In the genomic region with DNA sequence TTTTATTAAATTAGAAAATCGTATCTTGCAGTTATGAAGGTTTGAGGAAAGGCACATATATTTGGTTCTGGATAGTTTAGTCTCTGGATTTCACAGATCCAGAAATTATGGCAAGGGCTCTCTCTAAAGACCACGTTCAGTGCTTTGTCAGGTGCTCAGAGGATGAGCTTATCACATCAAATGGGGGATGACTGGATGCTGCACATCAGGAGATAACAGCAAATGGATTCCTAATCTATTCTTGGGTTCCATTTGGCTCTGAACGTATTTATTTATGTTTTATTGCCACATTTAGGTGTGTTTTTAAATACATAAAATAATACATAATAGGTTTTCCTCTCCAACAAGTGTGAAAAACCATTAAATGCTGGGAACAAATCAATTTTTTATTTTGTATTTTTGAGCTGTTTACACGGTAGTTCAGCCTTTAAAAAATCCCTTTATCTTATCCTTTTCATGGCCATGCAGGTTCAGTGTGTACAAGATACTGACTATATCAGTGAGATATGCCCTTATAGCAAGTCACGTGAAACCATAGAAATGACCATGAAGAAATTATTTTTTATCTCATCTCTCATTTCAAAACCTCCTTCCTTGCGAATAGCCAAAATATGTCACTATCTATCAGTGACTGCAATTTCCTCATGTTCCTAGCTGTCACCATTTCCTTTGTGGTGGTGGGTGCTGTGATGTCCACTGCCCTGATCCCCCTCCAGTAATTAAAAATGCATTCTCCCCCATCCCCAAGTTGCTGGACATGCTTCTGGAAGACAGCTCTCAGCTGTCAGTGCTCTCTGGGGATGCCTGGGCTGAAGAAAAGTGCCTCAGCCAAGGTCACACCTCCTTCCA, we compare ENCODE assay signal across 18 cellular contexts. TPM values are rescaled to one million over a fixed set of nuclear protein-coding genes. Genes with fewer than 3 reads are reported as not detected.
DNase-seq lines count a peak whose midpoint lies in the region; ATAC-seq and TF ChIP-seq lines count a peak whose summit lies in the region.
"Had no signal": no experiment of that assay in that cellular context is flagged by ENCODE, and none has a peak within 500 bp of the region (broad histone marks: within the 10 kb centered on the region; RNA-seq: fewer than 3 reads in every experiment).

No MANE protein-coding gene starts in this region.

- no peaks in the 10 kb centered on the region for H3K36me3 ChIP-seq in SJCRH30
- H3K36me3 ChIP-seq: HAP-1 had no signal

- H3K27me3 Mint-ChIP-seq in glutamatergic neuron (ENCODE audit: unreplicated experiment) (peaks cover 2% of the 10 kb centered on the region), type B pancreatic cell (peaks cover 15% of the 10 kb centered on the region)
- H3K27me3 Mint-ChIP-seq: CD4-positive, alpha-beta T cell had no signal

- no peak for ATAC-seq in activated naive CD4-positive, alpha-beta T cell treated with anti-CD3 and anti-CD28 coated beads, Interleukin-2, amount 50 U/mL, for 72 hours
- ATAC-seq in HG03159 (IDR thresholded peaks at IDR 0.05; ENCODE audit: unreplicated experiment), result no peak

- TF ChIP-seq CTCF in glutamatergic neuron (IDR thresholded peaks at IDR 0.05; ENCODE audit: partially characterized antibody, unreplicated experiment) (no peak), type B pancreatic cell (conservative IDR thresholded peaks at IDR 0.05) (no peak)

- no peaks in the 10 kb centered on the region for H3K27me3 ChIP-seq in SJCRH30

- DNase-seq in activated naive CD4-positive, alpha-beta T cell treated with anti-CD3 and anti-CD28 coated beads, Interleukin-2, amount 50 U/mL, for 72 hours (ENCODE audit: low spot score in 2 of 2), result no peak
- no peak for DNase-seq in activated naive CD4-positive, alpha-beta T cell treated with anti-CD3 and anti-CD28 coated beads, Interleukin-2, amount 50 U/mL, for 16 hours
- DNase-seq in OCI-M1 (lab: John Stamatoyannopoulos, UW), result peak; percentile 51
- DNase-seq in glutamatergic neuron, result peak; percentile 32
- DNase-seq in type B pancreatic cell (ENCODE audit: extremely low spot score, unreplicated experiment), result no peak
- no peak for DNase-seq in activated CD4-positive, alpha-beta T cell treated with anti-CD3 and anti-CD28 coated beads, Interleukin-2, amount 50 U/mL, for 48 hours
- DNase-seq in SJCRH30, result no peak
- DNase-seq: CD4-positive, alpha-beta T cell; MV-4-11; NCI-H1436; NCI-H2081 treated with DMSO at 0.1 percent for 48 hours; NCI-H524; RPMI8226; SIG-M5 had no signal

- H3K9me3 ChIP-seq in SJCRH30 (replicated peaks), result no peaks in the 10 kb centered on the region
- H3K9me3 ChIP-seq: HAP-1 had no signal

- H3K27ac ChIP-seq in SJCRH30, result no peak overlapping the region

- peak overlapping the region; percentile 15 to 19 for H3K27ac Mint-ChIP-seq in activated naive CD4-positive, alpha-beta T cell treated with anti-CD3 and anti-CD28 coated beads, Interleukin-2, amount 50 U/mL, for 72 hours
- peak overlapping the region; percentile 65 for H3K27ac Mint-ChIP-seq in glutamatergic neuron (ENCODE audit: unreplicated experiment)
- H3K27ac Mint-ChIP-seq in type B pancreatic cell, result no peak overlapping the region

- peaks cover 4 to 5% of the 10 kb centered on the region in 2 donors for H3K36me3 Mint-ChIP-seq in activated naive CD4-positive, alpha-beta T cell treated with anti-CD3 and anti-CD28 coated beads, Interleukin-2, amount 50 U/mL, for 72 hours
- H3K36me3 Mint-ChIP-seq in glutamatergic neuron (ENCODE audit: unreplicated experiment) (no peaks in the 10 kb centered on the region), type B pancreatic cell (no peaks in the 10 kb centered on the region)
- H3K36me3 Mint-ChIP-seq: IgD-negative memory B cell had no signal

- peaks cover 26% of the 10 kb centered on the region for H3K4me1 ChIP-seq in SJCRH30
- H3K4me1 ChIP-seq: HAP-1 had no signal

- H3K4me3 Mint-ChIP-seq in glutamatergic neuron (ENCODE audit: unreplicated experiment) (peak overlapping the region; percentile 66), type B pancreatic cell (no peak overlapping the region)
- H3K4me3 Mint-ChIP-seq: CD4-positive, alpha-beta T cell; IgD-negative memory B cell had no signal

- H3K9me3 Mint-ChIP-seq in activated naive CD4-positive, alpha-beta T cell treated with anti-CD3 and anti-CD28 coated beads, Interleukin-2, amount 50 U/mL, for 72 hours, result peaks cover 4 to 9% of the 10 kb centered on the region in 2 donors
- peaks cover 2% of the 10 kb centered on the region for H3K9me3 Mint-ChIP-seq in glutamatergic neuron (ENCODE audit: unreplicated experiment)
- peaks cover 4% of the 10 kb centered on the region for H3K9me3 Mint-ChIP-seq in type B pancreatic cell
- H3K9me3 Mint-ChIP-seq: CD4-positive, alpha-beta T cell had no signal

- H3K4me1 Mint-ChIP-seq in glutamatergic neuron (ENCODE audit: low read depth, unreplicated experiment) (peaks cover 40% of the 10 kb centered on the region), type B pancreatic cell (ENCODE audit: unreplicated experiment) (no peaks in the 10 kb centered on the region)

- no peak overlapping the region for H3K4me3 ChIP-seq in SJCRH30
- H3K4me3 ChIP-seq: HAP-1 had no signal

RNA-seq across cellular contexts. Expression of a gene that starts 25.9 kb away (rescaled TPM):
- total RNA-seq in activated naive CD4-positive, alpha-beta T cell treated with anti-CD3 and anti-CD28 coated beads, Interleukin-2, amount 50 U/mL, for 72 hours, result 100 to 1,000 TPM; 104 to 196 TPM
- 215 TPM for total RNA-seq in glutamatergic neuron (ENCODE audit: unreplicated experiment)
- 5.2 and 34.8 TPM in 2 replicates for total RNA-seq in type B pancreatic cell (ENCODE audit: low replicate concordance)
- 161 and 164 TPM in 2 replicates for total RNA-seq in SJCRH30 (2014; rRNA removed; shearing (Covaris generic))
- total RNA-seq: LHCN-M2 had no signal

Comparison
In these comparisons a context has a peak if more than half of its experiments do, and no peak if none do; other contexts are left out.
1. DNase-seq: peak in OCI-M1 (single experiment) and glutamatergic neuron (single experiment); none in activated naive CD4-positive, alpha-beta T cell treated with anti-CD3 and anti-CD28 coated beads, Interleukin-2, amount 50 U/mL, for 72 hours (0 of 2), activated naive CD4-positive, alpha-beta T cell treated with anti-CD3 and anti-CD28 coated beads, Interleukin-2, amount 50 U/mL, for 16 hours (single experiment), type B pancreatic cell (single experiment), activated CD4-positive, alpha-beta T cell treated with anti-CD3 and anti-CD28 coated beads, Interleukin-2, amount 50 U/mL, for 48 hours (0 of 2) and SJCRH30 (0 of 2).